In the genomic region with DNA sequence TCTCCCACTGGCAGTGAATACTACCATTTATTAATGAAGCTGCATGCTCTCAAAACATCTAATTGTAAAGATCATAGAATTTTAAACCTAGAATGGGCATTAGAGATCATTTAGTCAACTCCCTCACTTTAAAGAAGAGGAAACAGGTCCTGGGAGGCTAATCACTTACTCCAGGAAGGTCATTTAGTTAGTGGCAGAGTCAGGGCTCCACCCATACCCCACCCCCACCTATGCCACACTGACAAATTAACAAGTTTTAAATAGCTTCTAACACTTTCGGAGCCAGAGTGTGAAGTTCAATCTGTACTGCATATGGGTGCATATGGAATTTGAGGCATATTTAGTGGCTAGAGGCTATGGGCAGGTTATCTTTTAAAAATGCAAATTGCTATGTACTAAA, we compare ENCODE assay signal across 16 cellular contexts.
"Had no signal": no experiment of that assay in that cellular context is flagged by ENCODE, and none has a peak within 500 bp of the region (broad histone marks: within the 10 kb centered on the region; RNA-seq: fewer than 3 reads in every experiment).

No MANE protein-coding gene starts in this region.

- DNase-seq: activated CD4-positive, alpha-beta T cell treated with anti-CD3 and anti-CD28 coated beads for 1 hour; activated CD4-positive, alpha-beta T cell treated with anti-CD3 and anti-CD28 coated beads, Interleukin-2, amount 50 U/mL, for 48 hours; activated gamma-delta T cell; activated naive CD8-positive, alpha-beta T cell treated with anti-CD3 and anti-CD28 coated beads, Interleukin-2, amount 10 ng/mL, durations not matched to agents 7 days and 5 days; activated T-cell treated with anti-CD3 and anti-CD28 coated beads, Interleukin-2, amount 50 U/mL, for 48 hours; heart right ventricle; lower lobe of right lung; naive thymus-derived CD8-positive, alpha-beta T cell; stimulated activated CD4-positive, alpha-beta T cell treated with anti-CD3 and anti-CD28 coated beads, Interleukin-4, amount 100 ng/mL, for 24 hours; stimulated activated naive CD8-positive, alpha-beta T cell treated with anti-CD3 and anti-CD28 coated beads, Interleukin-15, amount 100 ng/mL, for 72 hours; SW 1271 had no signal

- H3K4me3 ChIP-seq: ascending aorta, heart right ventricle, lower lobe of right lung, prostate gland had no signal

- H3K27ac ChIP-seq: lower lobe of right lung, prostate gland had no signal

- H3K9me3 ChIP-seq: ascending aorta, heart right ventricle, lower lobe of right lung, prostate gland had no signal

- H3K4me1 ChIP-seq: prostate gland had no signal

- ATAC-seq: lower lobe of right lung; naive thymus-derived CD8-positive, alpha-beta T cell; stimulated activated naive CD8-positive, alpha-beta T cell treated with anti-CD3 and anti-CD28 coated beads, Interleukin-15, amount 100 ng/mL, for 72 hours had no signal

- FAIRE-seq: frontal cortex, keratinocyte, urothelium cell line had no signal

- H3K36me3 ChIP-seq: ascending aorta, heart right ventricle, lower lobe of right lung, prostate gland had no signal

- H3K27me3 ChIP-seq: ascending aorta, heart right ventricle had no signal
